In genomic region chr5:124630767-124631704, GRCh38 we compare ENCODE assay signal across 11 cellular contexts.
DNase-seq lines count a peak whose midpoint lies in the region; ATAC-seq and TF ChIP-seq lines count a peak whose summit lies in the region.
"Had no signal": no experiment of that assay in that cellular context is flagged by ENCODE, and none has a peak within 500 bp of the region (broad histone marks: within the 10 kb centered on the region; RNA-seq: fewer than 3 reads in every experiment).

No MANE protein-coding gene starts in this region.

- ATAC-seq in GM18502 (IDR thresholded peaks at IDR 0.05; ENCODE audit: poor library complexity, unreplicated experiment) = peak; percentile 72
- ATAC-seq in GM21576 (IDR thresholded peaks at IDR 0.05; ENCODE audit: unreplicated experiment) = peak; percentile 65
- ATAC-seq in HG03378 (IDR thresholded peaks at IDR 0.05; ENCODE audit: unreplicated experiment) = peak; percentile 78
- ATAC-seq in activated CD8-positive, alpha-beta T cell treated with anti-CD3 and anti-CD28 coated beads, Interleukin-2, amount 10 ng/mL, durations not matched to agents 7 days and 5 days = no peak
- ATAC-seq in activated T-cell treated with anti-CD3 and anti-CD28 coated beads, Interleukin-2, amount 50 U/mL, for 4 hours = no peak
- ATAC-seq: right lobe of liver had no signal

- no peak overlapping the region for H3K27ac Mint-ChIP-seq in activated CD8-positive, alpha-beta T cell treated with anti-CD3 and anti-CD28 coated beads, Interleukin-2, amount 10 ng/mL, durations not matched to agents 7 days and 5 days
- H3K27ac Mint-ChIP-seq: CD4-positive, alpha-beta T cell had no signal

- TF ChIP-seq CTCF in fibroblast of villous mesenchyme (IDR thresholded peaks at IDR 0.05; ENCODE audit: insufficient read depth, low read depth, low read length) = no peak

- no peaks in the 10 kb centered on the region for H3K9me3 Mint-ChIP-seq in activated CD8-positive, alpha-beta T cell treated with anti-CD3 and anti-CD28 coated beads, Interleukin-2, amount 10 ng/mL, durations not matched to agents 7 days and 5 days (ENCODE audit: insufficient read depth)
- H3K9me3 Mint-ChIP-seq in activated T-cell treated with anti-CD3 and anti-CD28 coated beads, Interleukin-2, amount 50 U/mL, for 4 hours = peaks cover 5% of the 10 kb centered on the region
- H3K9me3 Mint-ChIP-seq: CD4-positive, alpha-beta T cell had no signal

- no peak overlapping the region for H3K4me3 Mint-ChIP-seq in activated CD8-positive, alpha-beta T cell treated with anti-CD3 and anti-CD28 coated beads, Interleukin-2, amount 10 ng/mL, durations not matched to agents 7 days and 5 days
- H3K4me3 Mint-ChIP-seq in activated T-cell treated with anti-CD3 and anti-CD28 coated beads, Interleukin-2, amount 50 U/mL, for 4 hours = no peak overlapping the region
- H3K4me3 Mint-ChIP-seq: CD4-positive, alpha-beta T cell had no signal

- no peak overlapping the region for H3K4me3 ChIP-seq in fibroblast of villous mesenchyme (ENCODE audit: low read depth, low read length)
- H3K4me3 ChIP-seq: right lobe of liver had no signal

- DNase-seq in fibroblast of villous mesenchyme (ENCODE audit: low read depth) (peak; percentile 17), NCI-H510A (lab: John Stamatoyannopoulos, UW) (no peak), KG1 (lab: John Stamatoyannopoulos, UW) (no peak)
- no peak for DNase-seq in activated CD8-positive, alpha-beta T cell treated with anti-CD3 and anti-CD28 coated beads, Interleukin-2, amount 10 ng/mL, durations not matched to agents 7 days and 5 days
- no peak for DNase-seq in activated T-cell treated with anti-CD3 and anti-CD28 coated beads, Interleukin-2, amount 50 U/mL, for 4 hours
- DNase-seq: activated CD4-positive, alpha-beta T cell treated with anti-CD3 and anti-CD28 coated beads, Interleukin-2, amount 50 U/mL, for 4 hours; CD4-positive, alpha-beta T cell; right lobe of liver had no signal

- H3K4me1 Mint-ChIP-seq in activated CD8-positive, alpha-beta T cell treated with anti-CD3 and anti-CD28 coated beads, Interleukin-2, amount 10 ng/mL, durations not matched to agents 7 days and 5 days (ENCODE audit: low read depth) = no peaks in the 10 kb centered on the region
- no peaks in the 10 kb centered on the region for H3K4me1 Mint-ChIP-seq in activated T-cell treated with anti-CD3 and anti-CD28 coated beads, Interleukin-2, amount 50 U/mL, for 4 hours (ENCODE audit: low read depth)

- POLR2A ChIA-PET in activated CD8-positive, alpha-beta T cell treated with anti-CD3 and anti-CD28 coated beads, Interleukin-2, amount 10 ng/mL, durations not matched to agents 7 days and 5 days (lab: Charles Lee) = no interaction called here

- CTCF ChIA-PET in activated CD8-positive, alpha-beta T cell treated with anti-CD3 and anti-CD28 coated beads, Interleukin-2, amount 10 ng/mL, durations not matched to agents 7 days and 5 days (lab: Charles Lee) = no interaction called here

- no peaks in the 10 kb centered on the region for H3K36me3 Mint-ChIP-seq in activated CD8-positive, alpha-beta T cell treated with anti-CD3 and anti-CD28 coated beads, Interleukin-2, amount 10 ng/mL, durations not matched to agents 7 days and 5 days (ENCODE audit: low read depth)
- H3K36me3 Mint-ChIP-seq in activated T-cell treated with anti-CD3 and anti-CD28 coated beads, Interleukin-2, amount 50 U/mL, for 4 hours (ENCODE audit: insufficient read depth) = no peaks in the 10 kb centered on the region

- peaks cover 7% of the 10 kb centered on the region for H3K27me3 Mint-ChIP-seq in activated CD8-positive, alpha-beta T cell treated with anti-CD3 and anti-CD28 coated beads, Interleukin-2, amount 10 ng/mL, durations not matched to agents 7 days and 5 days (ENCODE audit: low read depth)
- H3K27me3 Mint-ChIP-seq in activated T-cell treated with anti-CD3 and anti-CD28 coated beads, Interleukin-2, amount 50 U/mL, for 4 hours (ENCODE audit: low read depth) = peaks cover 5% of the 10 kb centered on the region

Comparison
In these comparisons a context has a peak if more than half of its experiments do, and no peak if none do; other contexts are left out.
1. ATAC-seq: peak in GM18502 (single experiment), GM21576 (single experiment) and HG03378 (single experiment); none in activated CD8-positive, alpha-beta T cell treated with anti-CD3 and anti-CD28 coated beads, Interleukin-2, amount 10 ng/mL, durations not matched to agents 7 days and 5 days (single experiment) and activated T-cell treated with anti-CD3 and anti-CD28 coated beads, Interleukin-2, amount 50 U/mL, for 4 hours (0 of 2).